18 cellular contexts compared by ENCODE assay signal in the genomic region with DNA sequence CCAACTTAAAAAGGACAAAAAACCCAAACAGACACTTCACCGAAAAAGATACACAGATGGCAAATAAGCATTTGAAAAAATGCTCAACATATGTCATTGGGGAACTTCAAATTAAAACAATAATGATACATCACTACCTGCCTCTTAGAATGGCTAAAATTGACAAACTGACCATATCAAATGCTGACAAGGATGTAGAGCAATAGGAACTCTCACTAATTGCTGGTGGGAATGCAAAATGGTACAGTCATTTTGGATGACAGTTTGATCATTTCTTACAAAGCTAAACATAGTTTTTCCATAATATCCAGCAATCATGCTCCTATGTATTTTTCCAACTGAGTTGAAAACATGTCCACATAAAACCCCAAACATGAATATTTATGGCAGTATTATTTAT. TPM values are rescaled to one million over a fixed set of nuclear protein-coding genes. Genes with fewer than 3 reads are reported as not detected.
DNase-seq lines count a peak whose midpoint lies in the region; ATAC-seq, FAIRE-seq and TF ChIP-seq lines count a peak whose summit lies in the region.
"Had no signal": no experiment of that assay in that cellular context is flagged by ENCODE, and none has a peak within 500 bp of the region (broad histone marks: within the 10 kb centered on the region; RNA-seq: fewer than 3 reads in every experiment).

No MANE protein-coding gene starts in this region.

- no peaks in the 10 kb centered on the region for H3K4me1 Mint-ChIP-seq in activated T-cell treated with anti-CD3 and anti-CD28 coated beads, Interleukin-2, amount 50 U/mL, for 72 hours (ENCODE audit: low read depth)
- H3K4me1 Mint-ChIP-seq in T-helper 17 cell, result peaks cover 10% of the 10 kb centered on the region
- H3K4me1 Mint-ChIP-seq in dendritic cell treated with granulocyte-macrophage colony-stimulating factor and Interleukin-4, amounts not matched to agents 40 ng/mL and 50 ng/mL, for 4 days (ENCODE audit: low read depth), result no peaks in the 10 kb centered on the region
- H3K4me1 Mint-ChIP-seq: B cell had no signal

- no peak for TF ChIP-seq POLR2A in GM12892 (IDR thresholded peaks at IDR 0.05; ENCODE audit: low read depth, low read length)

- H3K4me3 Mint-ChIP-seq in activated T-cell treated with anti-CD3 and anti-CD28 coated beads, Interleukin-2, amount 50 U/mL, for 72 hours, result no peak overlapping the region
- H3K4me3 Mint-ChIP-seq in T-helper 17 cell, result no peak overlapping the region
- H3K4me3 Mint-ChIP-seq in dendritic cell treated with granulocyte-macrophage colony-stimulating factor and Interleukin-4, amounts not matched to agents 40 ng/mL and 50 ng/mL, for 4 days, result no peak overlapping the region
- H3K4me3 Mint-ChIP-seq: B cell; CD4-positive, alpha-beta T cell; CD8-positive, alpha-beta T cell had no signal

- no peaks in the 10 kb centered on the region for H3K27me3 Mint-ChIP-seq in activated T-cell treated with anti-CD3 and anti-CD28 coated beads, Interleukin-2, amount 50 U/mL, for 72 hours (ENCODE audit: low read depth)
- no peaks in the 10 kb centered on the region for H3K27me3 Mint-ChIP-seq in T-helper 17 cell
- no peaks in the 10 kb centered on the region for H3K27me3 Mint-ChIP-seq in dendritic cell treated with granulocyte-macrophage colony-stimulating factor and Interleukin-4, amounts not matched to agents 40 ng/mL and 50 ng/mL, for 4 days
- H3K27me3 Mint-ChIP-seq: B cell; CD4-positive, alpha-beta T cell had no signal

- intact Hi-C loops in dendritic cell treated with granulocyte-macrophage colony-stimulating factor and Interleukin-4, amounts not matched to agents 40 ng/mL and 50 ng/mL, for 4 days (cut with micrococcal nuclease), result no loop called here

- no peaks in the 10 kb centered on the region for H3K9me3 ChIP-seq in T-helper 17 cell (ENCODE audit: control insufficient read depth, low read length, poor library complexity, severe bottlenecking)
- H3K9me3 ChIP-seq: A549, Caco-2 had no signal

- peak overlapping the region; percentile 54 for H3K27ac Mint-ChIP-seq in activated T-cell treated with anti-CD3 and anti-CD28 coated beads, Interleukin-2, amount 50 U/mL, for 72 hours
- H3K27ac Mint-ChIP-seq in T-helper 17 cell, result peak overlapping the region; percentile 32
- peak overlapping the region; percentile 27 for H3K27ac Mint-ChIP-seq in dendritic cell treated with granulocyte-macrophage colony-stimulating factor and Interleukin-4, amounts not matched to agents 40 ng/mL and 50 ng/mL, for 4 days
- H3K27ac Mint-ChIP-seq: B cell; CD4-positive, alpha-beta T cell; CD8-positive, alpha-beta T cell had no signal

- H3K36me3 Mint-ChIP-seq in activated T-cell treated with anti-CD3 and anti-CD28 coated beads, Interleukin-2, amount 50 U/mL, for 72 hours (ENCODE audit: insufficient read depth in 2 of 2), result peaks cover 7 to 25% of the 10 kb centered on the region in 2 donors
- H3K36me3 Mint-ChIP-seq in T-helper 17 cell (ENCODE audit: low read depth), result peaks cover 6% of the 10 kb centered on the region
- peaks cover 75% of the 10 kb centered on the region for H3K36me3 Mint-ChIP-seq in dendritic cell treated with granulocyte-macrophage colony-stimulating factor and Interleukin-4, amounts not matched to agents 40 ng/mL and 50 ng/mL, for 4 days (ENCODE audit: low read depth)

- H3K9me3 Mint-ChIP-seq in activated T-cell treated with anti-CD3 and anti-CD28 coated beads, Interleukin-2, amount 50 U/mL, for 72 hours, result peaks cover 3% of the 10 kb centered on the region in 2 donors
- peaks cover 16% of the 10 kb centered on the region for H3K9me3 Mint-ChIP-seq in dendritic cell treated with granulocyte-macrophage colony-stimulating factor and Interleukin-4, amounts not matched to agents 40 ng/mL and 50 ng/mL, for 4 days

- ATAC-seq in activated T-cell treated with anti-CD3 and anti-CD28 coated beads, Interleukin-2, amount 50 U/mL, for 72 hours (replicated peaks in 1 of 2), result no peak
- ATAC-seq in T-helper 17 cell, result no peak
- ATAC-seq: A549; CD8-positive, alpha-beta T cell had no signal

- DNase-seq in activated T-cell treated with anti-CD3 and anti-CD28 coated beads, Interleukin-2, amount 50 U/mL, for 72 hours, result no peak
- DNase-seq in activated T-cell treated with anti-CD3 and anti-CD28 coated beads for 4 hours (no peak), GM12892 (ENCODE audit: insufficient read length) (no peak), T-helper 17 cell (no peak), nucleus accumbens (lab: John Stamatoyannopoulos, UW) (no peak)
- DNase-seq in activated CD4-positive, CD25-positive, alpha-beta regulatory T cell treated with anti-CD3 and anti-CD28 coated beads, Interleukin-2, amount 50 U/mL, for 72 hours, result no peak
- DNase-seq: AML-193; Caco-2; Calu3; CD4-positive, alpha-beta T cell; CD8-positive, alpha-beta T cell; DMS79 treated with DMSO at 0.1 percent for 48 hours; GF-D8 had no signal

- FAIRE-seq in GM12892 (lab: Jason Lieb, UNC), result peak; percentile 24
- FAIRE-seq: A549, G401.6, GM12891 had no signal

RNA-seq across cellular contexts. Expression of gene RAPGEF6, which starts 58.9 kb away (rescaled TPM):
- total RNA-seq in activated T-cell treated with anti-CD3 and anti-CD28 coated beads, Interleukin-2, amount 50 U/mL, for 72 hours, result 10 to 100 TPM; 36.5 to 37.3 TPM
- polyA plus RNA-seq in GM12892 (2012; ENCODE audit: missing spikeins), result 11.3 TPM
- 10 to 100 TPM; 60.7 to 68.7 TPM for total RNA-seq in T-helper 17 cell
